In the genomic region with DNA sequence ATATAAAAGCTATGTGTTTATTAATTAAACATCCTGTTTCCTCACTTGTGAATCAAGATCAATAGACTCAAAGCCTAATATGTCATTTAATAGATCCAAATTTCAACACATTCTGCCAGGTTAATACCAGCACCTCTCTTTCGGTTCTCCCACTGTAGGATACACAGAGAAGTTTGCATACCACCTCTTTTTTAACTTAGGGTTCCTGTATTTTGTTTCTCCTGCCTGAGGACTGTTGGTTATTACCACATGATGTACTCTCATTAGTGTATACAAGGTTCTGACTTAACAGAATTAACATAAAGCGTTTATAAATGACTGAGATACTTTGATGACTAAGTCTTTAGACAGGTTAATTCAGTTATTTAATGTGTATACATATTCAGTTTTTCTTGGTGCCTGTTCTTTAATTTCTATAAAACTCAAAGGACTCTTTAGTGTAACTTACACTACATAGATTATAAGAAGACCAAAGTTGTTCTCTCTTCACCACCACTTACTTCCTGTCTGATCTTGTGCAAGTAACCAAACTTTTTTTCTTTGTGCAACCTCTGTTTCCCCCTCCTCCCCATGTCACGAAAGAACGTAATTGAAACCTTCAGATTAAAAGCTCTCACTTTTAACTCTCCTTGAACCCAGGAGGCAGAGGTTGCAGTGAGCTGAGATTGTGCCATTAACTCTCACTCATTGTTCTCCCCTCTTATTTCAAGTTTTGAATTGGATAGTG, we compare ENCODE assay signal across 12 cellular contexts.
DNase-seq lines count a peak whose midpoint lies in the region; ATAC-seq and TF ChIP-seq lines count a peak whose summit lies in the region.
"Had no signal": no experiment of that assay in that cellular context is flagged by ENCODE, and none has a peak within 500 bp of the region (broad histone marks: within the 10 kb centered on the region; RNA-seq: fewer than 3 reads in every experiment).

No MANE protein-coding gene starts in this region.

- no peaks in the 10 kb centered on the region for H3K36me3 ChIP-seq in CD8-positive, alpha-beta T cell (ENCODE audit: insufficient read depth, low read length)
- H3K36me3 ChIP-seq in right lobe of liver = peaks cover 0 to 7% (median 0%) of the 10 kb centered on the region in 4 donors
- 0 out of 2 replicates have a peak, but pooled peaks cover 2% of the 10 kb centered on the region for H3K36me3 ChIP-seq in SJCRH30
- H3K36me3 ChIP-seq in body of pancreas (replicated peaks in 1 of 2; ENCODE audit: insufficient read depth in 1 of 2, low read depth in 2 of 2) = no peaks in the 10 kb centered on the region

- H3K27me3 ChIP-seq in CD8-positive, alpha-beta T cell (ENCODE audit: insufficient read depth, low read length) = no peaks in the 10 kb centered on the region
- H3K27me3 ChIP-seq in right lobe of liver (no peaks in the 10 kb centered on the region), SJCRH30 (no peaks in the 10 kb centered on the region), body of pancreas (no peaks in the 10 kb centered on the region)
- H3K27me3 ChIP-seq: esophagus squamous epithelium had no signal

- no peaks in the 10 kb centered on the region for H3K9me3 Mint-ChIP-seq in CD8-positive, alpha-beta T cell

- TF ChIP-seq POLR2A in right lobe of liver (IDR thresholded peaks at IDR 0.05) (no peak), body of pancreas (IDR thresholded peaks at IDR 0.05) (no peak)

- WGBS in right lobe of liver (ENCODE audit: insufficient coverage, low coverage, low lambda C conversion rate, missing lambda C conversion rate) = 54% methylated on average over 4 of the region's 4 CpGs
- WGBS in body of pancreas, 2 donors = 62 to 67% methylated on average over 4 of the region's 4 CpGs

- H3K9me3 ChIP-seq in CD8-positive, alpha-beta T cell (ENCODE audit: low read length) = no peaks in the 10 kb centered on the region
- H3K9me3 ChIP-seq in right lobe of liver (no peaks in the 10 kb centered on the region), SJCRH30 (replicated peaks) (no peaks in the 10 kb centered on the region), body of pancreas (no peaks in the 10 kb centered on the region)
- H3K9me3 ChIP-seq: Caco-2, esophagus squamous epithelium had no signal

- H3K4me1 Mint-ChIP-seq in CD8-positive, alpha-beta T cell (ENCODE audit: low read depth) = peaks cover 32% of the 10 kb centered on the region

- DNase-seq in CD8-positive, alpha-beta T cell = no peak
- DNase-seq in NOMO-1 treated with DMSO at 0.1 percent for 48 hours (lab: John Stamatoyannopoulos, UW; ENCODE audit: unreplicated experiment) (peak; percentile 93), right lobe of liver (no peak), SJCRH30 (no peak), cortex of kidney (lab: John Stamatoyannopoulos, UW) (no peak), NK-92 (lab: John Stamatoyannopoulos, UW; ENCODE audit: unreplicated experiment) (no peak), body of pancreas (no peak)
- DNase-seq: activated CD4-positive, alpha-beta T cell treated with anti-CD3 and anti-CD28 coated beads for 1 hour; Caco-2; esophagus squamous epithelium; NCI-H146 had no signal

- no peaks in the 10 kb centered on the region for H3K36me3 Mint-ChIP-seq in CD8-positive, alpha-beta T cell

- peak; percentile 26 for ATAC-seq in CD8-positive, alpha-beta T cell
- ATAC-seq in GM21576 (IDR thresholded peaks at IDR 0.05; ENCODE audit: unreplicated experiment) (peak; percentile 69), right lobe of liver (peak; percentile 26 to 64 (median 38)), body of pancreas (no peak)

- intact Hi-C loops in CD8-positive, alpha-beta T cell (cut with DNase I, micrococcal nuclease) = no loop called here
- intact Hi-C loops in right lobe of liver (cut with DNase I) (no loop called here), body of pancreas (cut with DNase I) (no loop called here)

- no peak for TF ChIP-seq CTCF in CD8-positive, alpha-beta T cell (IDR thresholded peaks at IDR 0.05)
- TF ChIP-seq CTCF in right lobe of liver (IDR thresholded peaks at IDR 0.05) = no peak
- TF ChIP-seq CTCF in body of pancreas (IDR thresholded peaks at IDR 0.05) = no peak

- peak overlapping the region; percentile 6 for H3K4me3 Mint-ChIP-seq in CD8-positive, alpha-beta T cell

- peak overlapping the region; percentile 12 for H3K27ac ChIP-seq in CD8-positive, alpha-beta T cell (ENCODE audit: low read depth, low read length)
- H3K27ac ChIP-seq in right lobe of liver (peak overlapping the region in 1 of 3 donors; percentile 35), SJCRH30 (no peak overlapping the region), body of pancreas (peak overlapping the region in 1 of 4 donors; percentile 15)

- peaks cover 16% of the 10 kb centered on the region for H3K4me1 ChIP-seq in CD8-positive, alpha-beta T cell (ENCODE audit: insufficient read depth, low read length)
- H3K4me1 ChIP-seq in right lobe of liver = peaks cover 0 to 18% (median 3%) of the 10 kb centered on the region in 4 donors
- H3K4me1 ChIP-seq in SJCRH30 = peaks cover 10% of the 10 kb centered on the region
- no peaks in the 10 kb centered on the region for H3K4me1 ChIP-seq in body of pancreas
- H3K4me1 ChIP-seq: Caco-2 had no signal

- POLR2A ChIA-PET in CD8-positive, alpha-beta T cell (lab: Charles Lee) = no interaction called here

- no peaks in the 10 kb centered on the region for H3K27me3 Mint-ChIP-seq in CD8-positive, alpha-beta T cell (ENCODE audit: low read depth)

- H3K27ac Mint-ChIP-seq in CD8-positive, alpha-beta T cell = peak overlapping the region; percentile 85

- H3K4me3 ChIP-seq in CD8-positive, alpha-beta T cell (ENCODE audit: low read depth, low read length) = no peak overlapping the region
- no peak overlapping the region for H3K4me3 ChIP-seq in right lobe of liver
- no peak overlapping the region for H3K4me3 ChIP-seq in SJCRH30
- no peak overlapping the region for H3K4me3 ChIP-seq in body of pancreas
- H3K4me3 ChIP-seq: esophagus squamous epithelium had no signal

- CTCF ChIA-PET in CD8-positive, alpha-beta T cell (lab: Charles Lee) = no interaction called here
